ENCODE assay signal across 21 cellular contexts in genomic region chr12:27608890-27609289, GRCh38.
DNase-seq lines count a peak whose midpoint lies in the region; ATAC-seq, FAIRE-seq and TF ChIP-seq lines count a peak whose summit lies in the region.
"Had no signal": no experiment of that assay in that cellular context is flagged by ENCODE, and none has a peak within 500 bp of the region (broad histone marks: within the 10 kb centered on the region; RNA-seq: fewer than 3 reads in every experiment).

No MANE protein-coding gene starts in this region.

- H3K4me1 Mint-ChIP-seq in Caco-2 (ENCODE audit: low read depth, unreplicated experiment) (peaks cover 64% of the 10 kb centered on the region), astrocyte (ENCODE audit: low read depth, unreplicated experiment) (peaks cover 23% of the 10 kb centered on the region)

- peaks cover 12% of the 10 kb centered on the region for H3K9me3 Mint-ChIP-seq in Caco-2 (ENCODE audit: unreplicated experiment)
- H3K9me3 Mint-ChIP-seq in astrocyte (ENCODE audit: unreplicated experiment): peaks cover 5% of the 10 kb centered on the region

- no peak overlapping the region for H3K9ac ChIP-seq in astrocyte (ENCODE audit: low read length)
- H3K9ac ChIP-seq in subcutaneous abdominal adipose tissue (ENCODE audit: low read length in 5 of 5): no peak overlapping the region

- H3K9me3 ChIP-seq in Caco-2 (peaks cover 7% of the 10 kb centered on the region), astrocyte (ENCODE audit: insufficient read depth, low read depth, low read length) (no peaks in the 10 kb centered on the region), left lung (peaks cover 0 to 7% of the 10 kb centered on the region in 2 donors), subcutaneous abdominal adipose tissue (ENCODE audit: control insufficient read depth in 5 of 5, low read length in 5 of 5) (no peaks in the 10 kb centered on the region)
- H3K9me3 ChIP-seq: gastroesophageal sphincter had no signal

- H3K4me3 Mint-ChIP-seq in Caco-2 (ENCODE audit: unreplicated experiment) (no peak overlapping the region), astrocyte (ENCODE audit: unreplicated experiment) (no peak overlapping the region)
- H3K4me3 Mint-ChIP-seq: activated naive CD4-positive, alpha-beta T cell treated with anti-CD3 and anti-CD28 coated beads for 36 hours; H9 had no signal

- H3K27ac Mint-ChIP-seq in Caco-2 (ENCODE audit: unreplicated experiment) (peak overlapping the region; percentile 68), astrocyte (ENCODE audit: unreplicated experiment) (peak overlapping the region; percentile 70)
- H3K27ac Mint-ChIP-seq: activated naive CD4-positive, alpha-beta T cell treated with anti-CD3 and anti-CD28 coated beads for 36 hours; H9 had no signal

- peaks cover 95% of the 10 kb centered on the region for H3K79me2 ChIP-seq in astrocyte (ENCODE audit: insufficient read depth, low read length)

- no peak for TF ChIP-seq CTCF in Caco-2 (IDR thresholded peaks at IDR 0.05; ENCODE audit: insufficient read depth in 1 of 2, low read depth in 1 of 2, low read length in 1 of 2, severe bottlenecking in 1 of 2, unreplicated experiment in 1 of 2)
- no peak for TF ChIP-seq CTCF in astrocyte (IDR thresholded peaks at IDR 0.05; ENCODE audit: insufficient read depth, low read depth, low read length)
- no peak for TF ChIP-seq CTCF in left lung (IDR thresholded peaks at IDR 0.05)

- H3K27me3 ChIP-seq in Caco-2 (replicated peaks; ENCODE audit: control insufficient read depth, insufficient read depth, low read length) (no peaks in the 10 kb centered on the region), astrocyte (ENCODE audit: insufficient read depth, low read length) (no peaks in the 10 kb centered on the region), left lung (no peaks in the 10 kb centered on the region), subcutaneous abdominal adipose tissue (ENCODE audit: control insufficient read depth in 5 of 5, insufficient read depth in 4 of 5, low read length in 5 of 5) (no peaks in the 10 kb centered on the region)
- H3K27me3 ChIP-seq: gastroesophageal sphincter, spleen had no signal

- ATAC-seq in left lung (peak; percentile 16), GM18505 (IDR thresholded peaks at IDR 0.05; ENCODE audit: unreplicated experiment) (no peak), GM21390 (IDR thresholded peaks at IDR 0.05; ENCODE audit: unreplicated experiment) (no peak)
- ATAC-seq: gastroesophageal sphincter, left lobe of liver had no signal

- H3K27me3 Mint-ChIP-seq in Caco-2 (ENCODE audit: insufficient read depth, unreplicated experiment) (no peaks in the 10 kb centered on the region), astrocyte (ENCODE audit: low read depth, unreplicated experiment) (no peaks in the 10 kb centered on the region)

- H4K20me1 ChIP-seq in astrocyte (ENCODE audit: insufficient read depth, low read length): peaks cover 26% of the 10 kb centered on the region

- no peak for FAIRE-seq in astrocyte (lab: Jason Lieb, UNC)
- FAIRE-seq: colon, endothelial cell of umbilical vein had no signal

- no peak overlapping the region for H2AFZ ChIP-seq in astrocyte (ENCODE audit: low read depth, low read length)

- H3K27ac ChIP-seq in astrocyte (ENCODE audit: low read depth, low read length): no peak overlapping the region
- peak overlapping the region in 1 of 2 donors; percentile 47 for H3K27ac ChIP-seq in left lung
- no peak overlapping the region for H3K27ac ChIP-seq in subcutaneous abdominal adipose tissue (ENCODE audit: low read depth, low read length)

- H3K36me3 ChIP-seq in Caco-2 (ENCODE audit: control insufficient read depth, insufficient read depth, low read length): no peaks in the 10 kb centered on the region
- no peaks in the 10 kb centered on the region for H3K36me3 ChIP-seq in astrocyte (ENCODE audit: insufficient read depth, low read length)
- H3K36me3 ChIP-seq in left lung: no peaks in the 10 kb centered on the region
- H3K36me3 ChIP-seq in subcutaneous abdominal adipose tissue (ENCODE audit: control insufficient read depth in 5 of 5, insufficient read depth in 5 of 5, low read length in 5 of 5): no peaks in the 10 kb centered on the region
- H3K36me3 ChIP-seq: gastroesophageal sphincter, spleen had no signal

- TF ChIP-seq POLR2A in GM18505 (IDR thresholded peaks at IDR 0.05; ENCODE audit: borderline replicate concordance, extremely low read depth, insufficient read depth, insufficient read length): no peak

- intact Hi-C loops in Caco-2 (cut with micrococcal nuclease; ENCODE audit: unreplicated experiment): no loop called here
- intact Hi-C loops in left lung (cut with DNase I): no loop called here

- no peak overlapping the region for H3K4me2 ChIP-seq in astrocyte (ENCODE audit: low read length)

- BruUV-seq in Caco-2 (replicated peaks; lab: Mats Ljungman, UMichigan): no TSS peak

- CTCF ChIA-PET in Caco-2 (lab: Charles Lee): no interaction called here

- peaks cover 34% of the 10 kb centered on the region for H3K36me3 Mint-ChIP-seq in Caco-2 (ENCODE audit: insufficient read depth, unreplicated experiment)
- H3K36me3 Mint-ChIP-seq in astrocyte (ENCODE audit: low read depth, unreplicated experiment): peaks cover 16% of the 10 kb centered on the region

- POLR2A ChIA-PET in Caco-2 (lab: Charles Lee): no interaction called here

- peaks cover 46% of the 10 kb centered on the region for H3K4me1 ChIP-seq in Caco-2
- H3K4me1 ChIP-seq in astrocyte (ENCODE audit: insufficient read depth, low read length): peaks cover 8% of the 10 kb centered on the region
- H3K4me1 ChIP-seq in left lung: peaks cover 0 to 4% of the 10 kb centered on the region in 2 donors
- H3K4me1 ChIP-seq in subcutaneous abdominal adipose tissue (ENCODE audit: control insufficient read depth in 5 of 5, insufficient read depth in 5 of 5, low read length in 5 of 5): peaks cover 0 to 7% (median 0%) of the 10 kb centered on the region in 5 donors

- DNase-seq in Caco-2 (no peak), astrocyte (ENCODE audit: low read depth) (no peak), left lung (no peak), NCI-H510A (lab: John Stamatoyannopoulos, UW) (no peak), GF-D8 (lab: John Stamatoyannopoulos, UW) (no peak)
- DNase-seq: activated CD4-positive, alpha-beta T cell treated with anti-CD3 and anti-CD28 coated beads, Interleukin-2, amount 50 U/mL, for 4 hours; activated naive CD4-positive, alpha-beta T cell treated with anti-CD3 and anti-CD28 coated beads for 36 hours; DMS79 treated with DMSO at 0.1 percent for 48 hours; H9; MV-4-11; NCI-H2029; RPMI8226; spleen; stimulated activated CD8-positive, alpha-beta memory T cell treated with anti-CD3 and anti-CD28 coated beads, Interleukin-4, amount 100 ng/mL, for 48 hours had no signal

- H3K4me3 ChIP-seq in Caco-2 (ENCODE audit: low read depth, low read length) (no peak overlapping the region), astrocyte (ENCODE audit: insufficient read depth, low read depth, low read length) (no peak overlapping the region), left lung (no peak overlapping the region), subcutaneous abdominal adipose tissue (ENCODE audit: low read depth in 1 of 5, low read length in 5 of 5) (peak overlapping the region in 3 of 5 donors; percentile 3 to 43 (median 41))
- H3K4me3 ChIP-seq: spleen had no signal

Comparison
In these comparisons a context has a peak if more than half of its experiments do, and no peak if none do; other contexts are left out.
1. H3K4me3 ChIP-seq: peak in subcutaneous abdominal adipose tissue (3 of 5); none in Caco-2 (single experiment), astrocyte (single experiment) and left lung (0 of 2).